Comparison of ENCODE assay signal across 8 cellular contexts in genomic region chr18:75070625-75071483, GRCh38.
DNase-seq lines count a peak whose midpoint lies in the region; ATAC-seq and TF ChIP-seq lines count a peak whose summit lies in the region.

No MANE protein-coding gene starts in this region.

- CTCF ChIA-PET in activated B cell treated with CpG ODN at 0.5 μM for 24 hours (lab: Charles Lee), result no interaction called here

- TF ChIP-seq CTCF in GM13976 (IDR thresholded peaks at IDR 0.05; ENCODE audit: borderline replicate concordance, control extremely low read depth, extremely low read depth, insufficient read depth, missing control alignments) (no peak), activated B cell treated with CpG ODN at 0.5 μM for 24 hours (IDR thresholded peaks at IDR 0.05) (no peak)

- H3K36me3 Mint-ChIP-seq in activated B cell treated with CpG ODN at 0.5 μM for 24 hours (ENCODE audit: low read depth), result no peaks in the 10 kb centered on the region

- in situ Hi-C loops in GM13976 (cut with MboI; ENCODE audit: low sequenced_read_pairs, unreplicated experiment), result no loop called here

- intact Hi-C loops in activated B cell treated with CpG ODN at 0.5 μM for 24 hours (cut with micrococcal nuclease), result loop anchor here (1.0 to 5.0 kb wide), 4 partner anchors 101 to 1751 kb away; partner anchors contain the start of genes ZNF236 and ZNF407

- ATAC-seq in HG02763 (IDR thresholded peaks at IDR 0.05; ENCODE audit: unreplicated experiment), result peak; percentile 81
- ATAC-seq in activated B cell treated with CpG ODN at 0.5 μM for 24 hours (ENCODE audit: low read depth), result peak; percentile 86

- H3K4me1 Mint-ChIP-seq in activated B cell treated with CpG ODN at 0.5 μM for 24 hours, result peaks cover 32% of the 10 kb centered on the region

- peak; percentile 77 for DNase-seq in GM13976 (ENCODE audit: low spot score)
- peak; percentile 76 for DNase-seq in NCI-H146 treated with DMSO at 0.1 percent for 48 hours (lab: John Stamatoyannopoulos, UW; ENCODE audit: unreplicated experiment)
- DNase-seq in activated B cell treated with CpG ODN at 0.5 μM for 24 hours, result peak; percentile 35
- DNase-seq in central memory CD4-positive, alpha-beta T cell, result peak; percentile 73
- peak; percentile 65 for DNase-seq in medulla oblongata (ENCODE audit: extremely low spot score)
- peak; percentile 29 to 38 for DNase-seq in stimulated activated CD8-positive, alpha-beta memory T cell treated with anti-CD3 and anti-CD28 coated beads, Interleukin-2, amount 100 ng/mL, for 1 hour (ENCODE audit: low read depth in 2 of 2)
- no peak for DNase-seq in cortex of kidney (lab: John Stamatoyannopoulos, UW)

- peak overlapping the region; percentile 89 for H3K27ac Mint-ChIP-seq in activated B cell treated with CpG ODN at 0.5 μM for 24 hours

- POLR2A ChIA-PET in activated B cell treated with CpG ODN at 0.5 μM for 24 hours (lab: Charles Lee), result interaction anchor here (1.0 kb wide), 1 partner anchor 33 kb away, joined by 3 read pairs; no protein-coding TSS in a partner anchor

- H3K27me3 Mint-ChIP-seq in activated B cell treated with CpG ODN at 0.5 μM for 24 hours, result no peaks in the 10 kb centered on the region

- peak overlapping the region; percentile 82 for H3K4me3 Mint-ChIP-seq in activated B cell treated with CpG ODN at 0.5 μM for 24 hours

- peaks cover 2% of the 10 kb centered on the region for H3K9me3 Mint-ChIP-seq in activated B cell treated with CpG ODN at 0.5 μM for 24 hours
